Comparison of ENCODE assay signal across 9 cellular contexts in the genomic region with DNA sequence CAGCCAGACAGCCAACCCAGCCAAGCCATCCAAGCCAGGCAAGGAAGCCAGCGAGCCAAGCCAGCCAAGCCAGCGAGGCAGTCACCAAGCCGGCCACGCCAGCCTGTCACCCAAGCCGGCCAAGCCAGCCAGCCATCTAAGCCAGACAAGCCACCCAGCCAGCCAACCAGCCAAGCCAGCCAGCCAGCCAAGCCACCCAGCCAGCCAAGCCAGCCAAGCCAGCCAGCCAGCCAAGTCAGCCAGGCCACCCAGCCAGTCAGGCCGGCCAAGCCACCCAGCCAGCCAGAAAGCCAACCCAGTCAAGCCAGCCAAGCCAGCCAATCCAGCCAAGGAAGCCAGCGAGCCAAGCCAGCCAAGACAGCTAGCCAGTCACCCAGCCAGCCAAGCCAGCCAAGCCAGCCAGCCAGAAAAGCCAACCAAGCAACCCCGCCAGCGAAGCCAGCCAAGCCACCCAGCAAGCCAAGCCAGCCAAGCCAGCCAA.
DNase-seq lines count a peak whose midpoint lies in the region; ATAC-seq and TF ChIP-seq lines count a peak whose summit lies in the region.
"Had no signal": no experiment of that assay in that cellular context is flagged by ENCODE, and none has a peak within 500 bp of the region (broad histone marks: within the 10 kb centered on the region; RNA-seq: fewer than 3 reads in every experiment).

No MANE protein-coding gene starts in this region.

- CTCF ChIA-PET in GM10248 (lab: Yijun Ruan, JAX): interaction anchor here (1.1 kb wide), 1 partner anchor 14 kb away, joined by 4 read pairs; no protein-coding TSS in a partner anchor

- H3K36me3 ChIP-seq in WERI-Rb-1: no peaks in the 10 kb centered on the region
- no peaks in the 10 kb centered on the region for H3K36me3 ChIP-seq in gastroesophageal sphincter
- no peaks in the 10 kb centered on the region for H3K36me3 ChIP-seq in ovary

- 78 to 85% methylated on average over 4 to 7 of the region's 9 CpGs for WGBS in gastroesophageal sphincter (ENCODE audit: low coverage in 1 of 2), 2 donors
- 64 to 76% (median 76%) methylated on average over 9 of the region's 9 CpGs for WGBS in ovary, 3 donors

- TF ChIP-seq EP300 in gastroesophageal sphincter (IDR thresholded peaks at IDR 0.05) (no peak), ovary (IDR thresholded peaks at IDR 0.05) (no peak)

- intact Hi-C loops in ovary (cut with DNase I): no loop called here

- H3K9me3 ChIP-seq in WERI-Rb-1 (ENCODE audit: severe bottlenecking) (peaks cover 25% of the 10 kb centered on the region), gastroesophageal sphincter (peaks cover 0 to 19% (median 4%) of the 10 kb centered on the region in 3 donors), ovary (peaks cover 6 to 18% of the 10 kb centered on the region in 2 donors)

- POLR2A ChIA-PET in GM10248 (lab: Yijun Ruan, JAX): no interaction called here

- TF ChIP-seq POLR2A in gastroesophageal sphincter (IDR thresholded peaks at IDR 0.05) (no peak), ovary (IDR thresholded peaks at IDR 0.05) (no peak)

- ATAC-seq in gastroesophageal sphincter (peak; percentile 49), HG03565 (IDR thresholded peaks at IDR 0.05; ENCODE audit: unreplicated experiment) (no peak)

- H3K27me3 ChIP-seq in WERI-Rb-1 (ENCODE audit: insufficient read depth, low read depth, severe bottlenecking): no peaks in the 10 kb centered on the region
- no peaks in the 10 kb centered on the region for H3K27me3 ChIP-seq in gastroesophageal sphincter
- no peaks in the 10 kb centered on the region for H3K27me3 ChIP-seq in ovary

- H3K4me3 ChIP-seq in WERI-Rb-1 (ENCODE audit: low read depth, low read length): no peak overlapping the region
- H3K4me3 ChIP-seq in gastroesophageal sphincter: no peak overlapping the region
- H3K4me3 ChIP-seq in ovary: no peak overlapping the region

- TF ChIP-seq CTCF in GM10248 (IDR thresholded peaks at IDR 0.05; ENCODE audit: control extremely low read depth, extremely low read depth, low read depth, missing control alignments) (no peak), WERI-Rb-1 (IDR thresholded peaks at IDR 0.05; ENCODE audit: low read depth, low read length) (no peak), gastroesophageal sphincter (IDR thresholded peaks at IDR 0.05) (no peak), ovary (IDR thresholded peaks at IDR 0.05) (no peak)

- DNase-seq in GM10248 (ENCODE audit: extremely low spot score) (peak; percentile 42), WERI-Rb-1 (peak; percentile 38), ovary (peak; percentile 43 to 62 (median 48)), putamen (ENCODE audit: low spot score) (no peak), COR-L47 (lab: John Stamatoyannopoulos, UW) (no peak), DMS53 treated with DMSO at 0.1 percent for 48 hours (lab: John Stamatoyannopoulos, UW; ENCODE audit: unreplicated experiment) (no peak)
- DNase-seq: NCI-H1694 treated with DMSO at 0.1 percent for 48 hours had no signal

- H3K27ac ChIP-seq in WERI-Rb-1 (no peak overlapping the region), gastroesophageal sphincter (no peak overlapping the region), ovary (no peak overlapping the region)

- H3K4me1 ChIP-seq in gastroesophageal sphincter (no peaks in the 10 kb centered on the region), ovary (ENCODE audit: insufficient read depth) (no peaks in the 10 kb centered on the region)

Comparison
In these comparisons a context has a peak if more than half of its experiments do, and no peak if none do; other contexts are left out.
1. DNase-seq: peak in GM10248 (single experiment), WERI-Rb-1 (single experiment) and ovary (5 of 5); none in putamen (single experiment), COR-L47 (single experiment) and DMS53 treated with DMSO at 0.1 percent for 48 hours (single experiment).